Comparison of ENCODE assay signal across 2 cellular contexts in the genomic region with DNA sequence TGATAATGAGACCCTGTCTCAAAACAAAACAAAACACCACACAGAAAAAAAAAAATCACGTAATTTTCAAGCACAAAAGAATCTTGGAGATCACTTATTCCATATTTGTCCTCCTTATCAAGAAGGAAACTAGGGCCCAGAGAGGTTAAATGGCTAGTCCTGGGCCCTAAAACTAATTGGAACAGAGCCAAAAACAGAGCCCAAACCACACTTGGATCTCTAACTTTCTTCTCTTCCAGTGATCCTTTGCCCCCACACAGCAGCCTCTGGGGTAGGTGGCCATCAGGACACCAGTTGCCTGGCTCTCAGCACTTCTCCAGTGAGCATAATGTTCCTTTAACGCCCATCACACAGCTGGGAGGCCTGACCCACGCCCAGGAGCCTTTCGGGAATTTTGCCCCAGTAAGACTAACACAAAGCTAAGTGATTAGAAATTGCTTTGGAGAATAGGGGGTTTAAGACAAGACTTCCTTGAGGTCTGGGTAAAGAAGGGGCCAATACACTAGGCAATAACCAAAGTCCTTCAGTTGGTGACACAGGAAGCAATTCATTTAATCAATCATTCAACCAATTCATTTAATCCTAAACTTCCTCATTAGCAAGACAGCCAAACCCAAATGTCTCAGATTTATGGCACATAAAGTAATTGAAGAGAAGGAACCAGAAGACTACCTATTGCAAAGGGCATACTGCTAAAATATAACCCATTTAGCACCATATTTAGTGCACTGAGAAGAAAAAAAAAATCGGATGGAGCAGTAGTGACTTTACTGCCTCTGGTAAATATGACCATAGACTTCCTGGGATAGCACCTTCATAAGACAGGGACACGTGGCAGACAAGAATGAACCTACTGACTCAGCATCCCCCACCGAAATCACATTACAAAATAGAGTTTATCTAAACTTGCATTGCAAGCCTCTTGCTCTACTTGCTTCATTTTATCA.
TF ChIP-seq lines count a peak whose summit lies in the region.

No MANE protein-coding gene starts in this region.

TF ChIP-seq in HEK293, 187 proteins besides CTCF, POLR2A, EP300 and RAD21 (continued from another document):
- 0 out of 2 replicates have a peak, but pooled peaks have one; percentile 3 for TF ChIP-seq ZNF692 (tag by site-specific recombination; IDR thresholded peaks at IDR 0.05)
- peak; percentile 59; the same call in 1 of the 2 replicates for TF ChIP-seq ZNF449 (tag by site-specific recombination; IDR thresholded peaks at IDR 0.05)

TF ChIP-seq in WTC11, 78 proteins besides CTCF, POLR2A, EP300 and RAD21 (continued from another document):
- TF ChIP-seq ZSCAN18 (CRISPR knock-in tag; IDR thresholded peaks at IDR 0.05) (no peak), ZNF512 (CRISPR knock-in tag; IDR thresholded peaks at IDR 0.05; ENCODE audit: borderline replicate concordance) (no peak)
